8 cellular contexts compared by ENCODE assay signal in genomic region chr14:49946320-49947141, GRCh38. TPM values are rescaled to one million over a fixed set of nuclear protein-coding genes. Genes with fewer than 3 reads are reported as not detected.
DNase-seq lines count a peak whose midpoint lies in the region; ATAC-seq and TF ChIP-seq lines count a peak whose summit lies in the region.
"Had no signal": no experiment of that assay in that cellular context is flagged by ENCODE, and none has a peak within 500 bp of the region (broad histone marks: within the 10 kb centered on the region; RNA-seq: fewer than 3 reads in every experiment).

No MANE protein-coding gene starts in this region.

- H3K4me1 Mint-ChIP-seq in mesothelial cell of epicardium, result peaks cover 23% of the 10 kb centered on the region

- H3K9me3 Mint-ChIP-seq in mesothelial cell of epicardium, result peaks cover 17% of the 10 kb centered on the region

- H3K36me3 ChIP-seq in HEK293 (ENCODE audit: control insufficient read depth in 2 of 2, insufficient read depth in 1 of 2, low read length in 2 of 2), result no peaks in the 10 kb centered on the region

- H3K36me3 Mint-ChIP-seq in mesothelial cell of epicardium, result peaks cover 2% of the 10 kb centered on the region

- POLR2A ChIA-PET in HEK293 (lab: Yijun Ruan, JAX), result no interaction called here

- H3K4me1 ChIP-seq in HEK293 (ENCODE audit: control insufficient read depth, insufficient read depth, low read length), result peaks cover 26% of the 10 kb centered on the region

- in situ Hi-C loops in astrocyte of the cerebellum (cut with HindIII; ENCODE audit: low sequenced_read_pairs), result no loop called here

- no peak overlapping the region for H3K4me3 Mint-ChIP-seq in mesothelial cell of epicardium

- ATAC-seq in GM18870 (IDR thresholded peaks at IDR 0.05; ENCODE audit: unreplicated experiment), result no peak

- no peak for TF ChIP-seq CTCF in HEK293 (tag by site-specific recombination; IDR thresholded peaks at IDR 0.05)
- TF ChIP-seq CTCF in astrocyte of the cerebellum (IDR thresholded peaks at IDR 0.05; ENCODE audit: low read depth, low read length, missing control alignments), result no peak
- no peak for TF ChIP-seq CTCF in mesothelial cell of epicardium (IDR thresholded peaks at IDR 0.05; ENCODE audit: unreplicated experiment)

- H3K27ac ChIP-seq in HEK293 (ENCODE audit: extremely low read depth, low read depth, low read length), result 0 out of 2 replicates have a peak overlapping the region, but pooled peaks have one; percentile 21

- CTCF ChIA-PET in HEK293 (lab: Yijun Ruan, JAX), result interaction anchor here (0.7 kb wide), 1 partner anchor 11 kb away, joined by 3 read pairs; no protein-coding TSS in a partner anchor

- H3K27me3 Mint-ChIP-seq in mesothelial cell of epicardium (ENCODE audit: low read depth), result no peaks in the 10 kb centered on the region

- no peaks in the 10 kb centered on the region for H3K9me3 ChIP-seq in HEK293 (ENCODE audit: control insufficient read depth, insufficient read depth, low read depth, low read length)

- no peak overlapping the region for H3K4me3 ChIP-seq in HEK293 (ENCODE audit: low read depth, low read length)
- H3K4me3 ChIP-seq in astrocyte of the cerebellum (ENCODE audit: low read depth, low read length), result no peak overlapping the region
- H3K4me3 ChIP-seq: lung had no signal

- DNase-seq in NCI-H82 treated with DMSO at 0.1 percent for 48 hours (lab: John Stamatoyannopoulos, UW; ENCODE audit: unreplicated experiment), result peak; percentile 84
- DNase-seq in astrocyte of the cerebellum (ENCODE audit: low read depth), result peak; percentile 81
- no peak for DNase-seq in mesothelial cell of epicardium (ENCODE audit: low spot score in 2 of 2, unreplicated experiment in 2 of 2)
- no peak for DNase-seq in SHP77 (lab: John Stamatoyannopoulos, UW)
- no peak for DNase-seq in NCI-H774 (lab: John Stamatoyannopoulos, UW)

- H3K27ac Mint-ChIP-seq in mesothelial cell of epicardium, result peak overlapping the region; percentile 36

TF ChIP-seq in HEK293, 187 proteins besides CTCF, POLR2A, EP300 and RAD21 (continues in another document):
- peak; percentile 20; the same call in 1 of the 2 replicates for TF ChIP-seq TRIM28 (IDR thresholded peaks at IDR 0.05; ENCODE audit: borderline replicate concordance, low read length)
- no peak for TF ChIP-seq ZNF624 (tag by site-specific recombination; IDR thresholded peaks at IDR 0.05)
- TF ChIP-seq ZNF175 (tag by site-specific recombination; IDR thresholded peaks at IDR 0.05), result no peak
- TF ChIP-seq FEZF1 (tag by site-specific recombination; IDR thresholded peaks at IDR 0.05), result peak; percentile 83
- no peak for TF ChIP-seq ZNF596 (tag by site-specific recombination; IDR thresholded peaks at IDR 0.05)
- peak; percentile 43; the same call in 1 of the 2 replicates for TF ChIP-seq GFI1B (tag by site-specific recombination; IDR thresholded peaks at IDR 0.05)
- peak; percentile 66; the same call in 1 of the 2 replicates for TF ChIP-seq OSR2 (tag by site-specific recombination; IDR thresholded peaks at IDR 0.05)
- TF ChIP-seq ZNF354C (tag by site-specific recombination; IDR thresholded peaks at IDR 0.05; ENCODE audit: borderline replicate concordance, low read depth), result no peak
- TF ChIP-seq ZFP69B (tag by site-specific recombination; IDR thresholded peaks at IDR 0.05), result no peak
- TF ChIP-seq ZNF174 (tag by site-specific recombination; IDR thresholded peaks at IDR 0.05), result no peak
- no peak for TF ChIP-seq SETDB1 (IDR thresholded peaks at IDR 0.05; ENCODE audit: insufficient read length, low read length)
- TF ChIP-seq SCRT2 (tag by site-specific recombination; IDR thresholded peaks at IDR 0.05), result peak; percentile 94
- TF ChIP-seq ZNF366 (tag by site-specific recombination; conservative IDR thresholded peaks at IDR 0.05), result 0 out of 2 replicates have a peak, but pooled peaks have one; percentile 17
- no peak for TF ChIP-seq ZNF785 (tag by site-specific recombination; IDR thresholded peaks at IDR 0.05)
- TF ChIP-seq, protein P1, sequence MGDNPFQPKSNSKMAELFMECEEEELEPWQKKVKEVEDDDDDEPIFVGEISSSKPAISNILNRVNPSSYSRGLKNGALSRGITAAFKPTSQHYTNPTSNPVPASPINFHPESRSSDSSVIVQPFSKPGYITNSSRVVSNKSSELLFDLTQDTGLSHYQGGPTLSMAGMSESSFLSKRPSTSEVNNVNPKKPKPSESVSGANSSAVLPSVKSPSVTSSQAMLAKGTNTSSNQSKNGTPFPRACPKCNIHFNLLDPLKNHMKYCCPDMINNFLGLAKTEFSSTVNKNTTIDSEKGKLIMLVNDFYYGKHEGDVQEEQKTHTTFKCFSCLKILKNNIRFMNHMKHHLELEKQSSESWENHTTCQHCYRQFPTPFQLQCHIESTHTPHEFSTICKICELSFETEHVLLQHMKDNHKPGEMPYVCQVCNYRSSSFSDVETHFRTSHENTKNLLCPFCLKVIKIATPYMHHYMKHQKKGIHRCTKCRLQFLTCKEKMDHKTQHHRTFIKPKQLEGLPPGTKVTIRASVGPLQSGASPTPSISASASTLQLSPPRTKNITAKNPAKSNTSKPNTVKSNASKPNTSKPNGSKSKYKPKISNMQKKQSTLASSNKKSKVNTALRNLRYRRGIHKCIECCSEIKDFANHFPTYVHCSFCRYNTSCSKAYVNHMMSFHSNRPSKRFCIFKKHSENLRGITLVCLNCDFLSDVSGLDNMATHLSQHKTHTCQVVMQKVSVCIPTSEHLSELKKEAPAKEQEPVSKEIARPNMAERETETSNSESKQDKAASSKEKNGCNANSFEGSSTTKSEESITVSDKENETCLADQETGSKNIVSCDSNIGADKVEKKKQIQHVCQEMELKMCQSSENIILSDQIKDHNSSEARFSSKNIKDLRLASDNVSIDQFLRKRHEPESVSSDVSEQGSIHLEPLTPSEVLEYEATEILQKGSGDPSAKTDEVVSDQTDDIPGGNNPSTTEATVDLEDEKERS (tag by site-specific recombination; IDR thresholded peaks at IDR 0.05), result no peak
- no peak for TF ChIP-seq ZNF132 (tag by site-specific recombination; IDR thresholded peaks at IDR 0.05; ENCODE audit: borderline replicate concordance)
- no peak for TF ChIP-seq HOXA7 (CRISPR knock-in tag; IDR thresholded peaks at IDR 0.05; ENCODE audit: borderline replicate concordance)
- no peak for TF ChIP-seq KLF1 (tag by site-specific recombination; IDR thresholded peaks at IDR 0.05)
- TF ChIP-seq ZNF629 (tag by site-specific recombination; IDR thresholded peaks at IDR 0.05), result peak; percentile 29; the same call in 1 of the 2 replicates
- peak; percentile 48; the same call in 1 of the 2 replicates for TF ChIP-seq ZNF843 (tag by site-specific recombination; IDR thresholded peaks at IDR 0.05)
- TF ChIP-seq, protein P2, sequence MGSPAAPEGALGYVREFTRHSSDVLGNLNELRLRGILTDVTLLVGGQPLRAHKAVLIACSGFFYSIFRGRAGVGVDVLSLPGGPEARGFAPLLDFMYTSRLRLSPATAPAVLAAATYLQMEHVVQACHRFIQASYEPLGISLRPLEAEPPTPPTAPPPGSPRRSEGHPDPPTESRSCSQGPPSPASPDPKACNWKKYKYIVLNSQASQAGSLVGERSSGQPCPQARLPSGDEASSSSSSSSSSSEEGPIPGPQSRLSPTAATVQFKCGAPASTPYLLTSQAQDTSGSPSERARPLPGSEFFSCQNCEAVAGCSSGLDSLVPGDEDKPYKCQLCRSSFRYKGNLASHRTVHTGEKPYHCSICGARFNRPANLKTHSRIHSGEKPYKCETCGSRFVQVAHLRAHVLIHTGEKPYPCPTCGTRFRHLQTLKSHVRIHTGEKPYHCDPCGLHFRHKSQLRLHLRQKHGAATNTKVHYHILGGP (tag by site-specific recombination; IDR thresholded peaks at IDR 0.05), result peak; percentile 86
- TF ChIP-seq ZNF610 (tag by site-specific recombination; IDR thresholded peaks at IDR 0.05; ENCODE audit: borderline replicate concordance), result no peak
- TF ChIP-seq ZBTB17 (tag by site-specific recombination; IDR thresholded peaks at IDR 0.05), result peak; percentile 56; the same call in 1 of the 2 replicates
- no peak for TF ChIP-seq ZBTB8A (tag by site-specific recombination; IDR thresholded peaks at IDR 0.05)
- TF ChIP-seq ZBTB44 (tag by site-specific recombination; IDR thresholded peaks at IDR 0.05), result peak; percentile 76
- TF ChIP-seq MZF1 (tag by site-specific recombination; IDR thresholded peaks at IDR 0.05; ENCODE audit: borderline replicate concordance), result no peak
- TF ChIP-seq PRDM6 (tag by site-specific recombination; IDR thresholded peaks at IDR 0.05), result peak; percentile 98
- no peak for TF ChIP-seq MEIS1 (CRISPR knock-in tag; IDR thresholded peaks at IDR 0.05; ENCODE audit: borderline replicate concordance)
- TF ChIP-seq ZNF555 (tag by site-specific recombination; conservative IDR thresholded peaks at IDR 0.05), result no peak
- TF ChIP-seq ZNF37A (tag by site-specific recombination; IDR thresholded peaks at IDR 0.05), result no peak

RNA-seq across cellular contexts. Expression of gene ARF6, which starts 53.6 kb away (rescaled TPM):
- 33.7 to 36.0 TPM (median 34.0 TPM) in 3 replicates for total RNA-seq in mesothelial cell of epicardium

Comparison
In these comparisons a context has a peak if more than half of its experiments do, and no peak if none do; other contexts are left out.
1. DNase-seq: peak in NCI-H82 treated with DMSO at 0.1 percent for 48 hours (single experiment) and astrocyte of the cerebellum (single experiment); none in mesothelial cell of epicardium (0 of 2), SHP77 (0 of 2) and NCI-H774 (single experiment).